ENCODE assay signal across 19 cellular contexts in the genomic region with DNA sequence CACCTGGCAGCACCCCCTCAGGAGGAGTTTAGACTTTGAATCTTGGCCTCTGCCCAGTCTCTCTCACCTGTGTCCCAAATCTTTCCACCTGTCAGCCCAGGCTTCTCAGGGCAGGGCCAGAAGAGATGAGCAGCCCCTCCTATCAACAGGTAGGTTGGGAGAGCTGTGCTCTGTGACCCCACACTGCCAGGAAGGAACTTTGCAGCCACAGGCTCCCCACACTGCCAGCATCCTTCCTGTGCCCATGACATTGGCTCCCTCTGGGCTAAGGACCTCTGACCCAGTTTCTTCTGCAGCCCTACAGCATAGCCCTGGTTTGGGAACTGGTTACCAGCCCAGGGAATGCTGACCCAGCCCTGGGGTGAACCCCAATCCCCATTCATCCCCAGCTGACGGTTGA.
DNase-seq lines count a peak whose midpoint lies in the region; ATAC-seq and TF ChIP-seq lines count a peak whose summit lies in the region.
"Had no signal": no experiment of that assay in that cellular context is flagged by ENCODE, and none has a peak within 500 bp of the region (broad histone marks: within the 10 kb centered on the region; RNA-seq: fewer than 3 reads in every experiment).

No MANE protein-coding gene starts in this region.

- peaks cover 2 to 16% (median 7%) of the 10 kb centered on the region in 8 donors for H3K9me3 Mint-ChIP-seq in CD4-positive, alpha-beta memory T cell
- H3K9me3 Mint-ChIP-seq in activated T-helper 17 cell treated with anti-CD3 and anti-CD28 coated beads, Interleukin-2, amount 50 U/mL, for 72 hours: peaks cover 12% of the 10 kb centered on the region
- H3K9me3 Mint-ChIP-seq in neural crest cell: peaks cover 2% of the 10 kb centered on the region

- peak overlapping the region; percentile 81 to 97 (median 95) for H3K4me2 ChIP-seq in BLaER1 treated with 17β-estradiol and CSF1 and Interleukin-3, amounts not matched to agents 10 nM and 100 nM
- H3K4me2 ChIP-seq: KMS-11 had no signal

- no peaks in the 10 kb centered on the region for H4K20me1 ChIP-seq in BLaER1 treated with 17β-estradiol and CSF1 and Interleukin-3, amounts not matched to agents 10 nM and 100 nM

- peak overlapping the region; percentile 31 to 92 (median 83); a peak in 20 of 22 replicates for H3K27ac ChIP-seq in BLaER1 treated with 17β-estradiol and CSF1 and Interleukin-3, amounts not matched to agents 10 nM and 100 nM
- H3K27ac ChIP-seq in CD4-positive, alpha-beta memory T cell (ENCODE audit: low read depth, low read length): no peak overlapping the region
- H3K27ac ChIP-seq in brain microvascular endothelial cell: no peak overlapping the region
- H3K27ac ChIP-seq: KMS-11, RWPE1 had no signal

- H3K27me3 Mint-ChIP-seq in CD4-positive, alpha-beta memory T cell: peaks cover 2 to 4% of the 10 kb centered on the region in 2 donors
- H3K27me3 Mint-ChIP-seq in activated T-helper 17 cell treated with anti-CD3 and anti-CD28 coated beads, Interleukin-2, amount 50 U/mL, for 72 hours: no peaks in the 10 kb centered on the region
- peaks cover 2% of the 10 kb centered on the region for H3K27me3 Mint-ChIP-seq in neural crest cell (ENCODE audit: low read depth)

- H3K36me3 Mint-ChIP-seq in CD4-positive, alpha-beta memory T cell: no peaks in the 10 kb centered on the region
- no peaks in the 10 kb centered on the region for H3K36me3 Mint-ChIP-seq in activated T-helper 17 cell treated with anti-CD3 and anti-CD28 coated beads, Interleukin-2, amount 50 U/mL, for 72 hours (ENCODE audit: low read depth)
- no peaks in the 10 kb centered on the region for H3K36me3 Mint-ChIP-seq in neural crest cell (ENCODE audit: low read depth)

- ATAC-seq in activated T-helper 17 cell treated with anti-CD3 and anti-CD28 coated beads, Interleukin-2, amount 50 U/mL, for 72 hours (replicated peaks): no peak
- ATAC-seq in GM18861 (IDR thresholded peaks at IDR 0.05; ENCODE audit: unreplicated experiment): no peak

- peak overlapping the region in 8 of 11 experiments; percentile 47 to 77 (median 72); a peak in 13 of 22 replicates for H3K9ac ChIP-seq in BLaER1 treated with 17β-estradiol and CSF1 and Interleukin-3, amounts not matched to agents 10 nM and 100 nM
- H3K9ac ChIP-seq: KMS-11 had no signal

- no peak for DNase-seq in CD4-positive, alpha-beta memory T cell
- DNase-seq in neural crest cell (ENCODE audit: low read depth, low spot score): no peak
- DNase-seq in stimulated activated CD4-positive, alpha-beta T cell treated with anti-CD3 and anti-CD28 coated beads, Interleukin-2, amount 100 ng/mL, for 48 hours: no peak
- DNase-seq in brain microvascular endothelial cell: no peak
- DNase-seq: ACHN, COR-L47, DMS 273 treated with DMSO at 0.1 percent for 48 hours, H7, NCI-H1417 treated with DMSO at 0.1 percent for 48 hours, NCI-H187 treated with DMSO at 0.1 percent for 48 hours, NCI-H2227 treated with DMSO at 0.1 percent for 48 hours, NCI-H510A treated with DMSO at 0.1 percent for 48 hours, NCI-H82, SIG-M5 had no signal

- peak overlapping the region in 8 of 10 experiments; percentile 20 to 58 (median 42); a peak in 13 of 20 replicates for H3K4me3 ChIP-seq in BLaER1 treated with 17β-estradiol and CSF1 and Interleukin-3, amounts not matched to agents 10 nM and 100 nM
- H3K4me3 ChIP-seq in CD4-positive, alpha-beta memory T cell (ENCODE audit: low read length in 2 of 2): peak overlapping the region in 1 of 2 donors; percentile 13
- H3K4me3 ChIP-seq in brain microvascular endothelial cell (ENCODE audit: low read depth, low read length): no peak overlapping the region

- no peaks in the 10 kb centered on the region; a peak in 1 of 22 replicates for H3K27me3 ChIP-seq in BLaER1 treated with 17β-estradiol and CSF1 and Interleukin-3, amounts not matched to agents 10 nM and 100 nM
- H3K27me3 ChIP-seq in CD4-positive, alpha-beta memory T cell (ENCODE audit: insufficient read depth, low read length): no peaks in the 10 kb centered on the region
- no peaks in the 10 kb centered on the region for H3K27me3 ChIP-seq in brain microvascular endothelial cell (replicated peaks)

- peak overlapping the region in 4 of 7 donors; percentile 32 to 97 (median 83) for H3K27ac Mint-ChIP-seq in CD4-positive, alpha-beta memory T cell
- H3K27ac Mint-ChIP-seq in activated T-helper 17 cell treated with anti-CD3 and anti-CD28 coated beads, Interleukin-2, amount 50 U/mL, for 72 hours: peak overlapping the region; percentile 92
- peak overlapping the region; percentile 59 for H3K27ac Mint-ChIP-seq in neural crest cell (ENCODE audit: unreplicated experiment)

- no peak for TF ChIP-seq CTCF in neural crest cell (conservative IDR thresholded peaks at IDR 0.05)
- no peak for TF ChIP-seq CTCF in brain microvascular endothelial cell (IDR thresholded peaks at IDR 0.05; ENCODE audit: low read depth, low read length, missing control alignments)

- intact Hi-C loops in CD4-positive, alpha-beta memory T cell (cut with micrococcal nuclease): no loop called here

- peak overlapping the region in 6 of 8 donors; percentile 55 to 90 (median 84) for H3K4me3 Mint-ChIP-seq in CD4-positive, alpha-beta memory T cell
- peak overlapping the region; percentile 72 for H3K4me3 Mint-ChIP-seq in activated T-helper 17 cell treated with anti-CD3 and anti-CD28 coated beads, Interleukin-2, amount 50 U/mL, for 72 hours
- no peak overlapping the region for H3K4me3 Mint-ChIP-seq in neural crest cell

- H3K4me1 Mint-ChIP-seq in CD4-positive, alpha-beta memory T cell: peaks cover 16 to 36% (median 25%) of the 10 kb centered on the region in 4 donors
- H3K4me1 Mint-ChIP-seq in activated T-helper 17 cell treated with anti-CD3 and anti-CD28 coated beads, Interleukin-2, amount 50 U/mL, for 72 hours: peaks cover 28% of the 10 kb centered on the region
- peaks cover 7% of the 10 kb centered on the region for H3K4me1 Mint-ChIP-seq in neural crest cell

- H3K4me1 ChIP-seq in BLaER1 treated with 17β-estradiol and CSF1 and Interleukin-3, amounts not matched to agents 10 nM and 100 nM: peaks cover 54 to 81% (median 72%) of the 10 kb centered on the region in 10 experiments
- peaks cover 23% of the 10 kb centered on the region for H3K4me1 ChIP-seq in CD4-positive, alpha-beta memory T cell (ENCODE audit: insufficient read depth, low read length)

- POLR2A ChIA-PET in CD4-positive, alpha-beta memory T cell (lab: Charles Lee; ENCODE audit: partially characterized antibody): no interaction called here

- peaks cover 17 to 39% (median 30%) of the 10 kb centered on the region in 11 experiments for H3K9me3 ChIP-seq in BLaER1 treated with 17β-estradiol and CSF1 and Interleukin-3, amounts not matched to agents 10 nM and 100 nM (replicated peaks in 1 of 11)
- no peaks in the 10 kb centered on the region for H3K9me3 ChIP-seq in CD4-positive, alpha-beta memory T cell (ENCODE audit: control insufficient read depth in 1 of 2, low read length in 2 of 2)

- CTCF ChIA-PET in CD4-positive, alpha-beta memory T cell (lab: Charles Lee; ENCODE audit: partially characterized antibody): no interaction called here

- H3K36me3 ChIP-seq in BLaER1 treated with 17β-estradiol and CSF1 and Interleukin-3, amounts not matched to agents 10 nM and 100 nM: peaks cover 0 to 3% (median 0%) of the 10 kb centered on the region in 11 experiments; a peak in 1 of 22 replicates
- H3K36me3 ChIP-seq in CD4-positive, alpha-beta memory T cell (ENCODE audit: insufficient read depth, low read length): no peaks in the 10 kb centered on the region
- H3K36me3 ChIP-seq in brain microvascular endothelial cell (replicated peaks): no peaks in the 10 kb centered on the region

- in situ Hi-C loops in brain microvascular endothelial cell (cut with HindIII; ENCODE audit: low pct_ligation_motif_present, low sequenced_read_pairs): no loop called here

Comparison
In these comparisons a context has a peak if more than half of its experiments do, and no peak if none do; other contexts are left out.
1. H3K27ac ChIP-seq: peak in BLaER1 treated with 17β-estradiol and CSF1 and Interleukin-3, amounts not matched to agents 10 nM and 100 nM (11 of 11); none in CD4-positive, alpha-beta memory T cell (single experiment) and brain microvascular endothelial cell (single experiment).
2. Peak in every context shown above with its lines, with median percentiles within 50 percentile points of each other: H3K27ac Mint-ChIP-seq.